In genomic region chr17:72699566-72699965, GRCh38 we compare ENCODE assay signal across 2 cellular contexts.
TF ChIP-seq lines count a peak whose summit lies in the region.

No MANE protein-coding gene starts in this region.

TF ChIP-seq in SK-N-SH, 30 proteins besides CTCF, POLR2A, EP300 and RAD21 (continued from another document):
- TF ChIP-seq PBX3 (IDR thresholded peaks at IDR 0.05) (peak; percentile 34; the same call in 1 of the 2 replicates), NFIC (IDR thresholded peaks at IDR 0.05; ENCODE audit: borderline replicate concordance) (peak; percentile 30; the same call in 1 of the 2 replicates)

TF ChIP-seq in SK-N-SH treated with all-trans-retinoic acid at 6 μM for 48 hours, 23 proteins besides CTCF, POLR2A, EP300 and RAD21 (continued from another document):
- TF ChIP-seq ZNF565 (CRISPR knock-in tag; conservative IDR thresholded peaks at IDR 0.05; ENCODE audit: low read depth) (no peak), ZFP3 (CRISPR knock-in tag; IDR thresholded peaks at IDR 0.05) (no peak)
